Comparison of ENCODE assay signal across 3 cellular contexts in the genomic region with DNA sequence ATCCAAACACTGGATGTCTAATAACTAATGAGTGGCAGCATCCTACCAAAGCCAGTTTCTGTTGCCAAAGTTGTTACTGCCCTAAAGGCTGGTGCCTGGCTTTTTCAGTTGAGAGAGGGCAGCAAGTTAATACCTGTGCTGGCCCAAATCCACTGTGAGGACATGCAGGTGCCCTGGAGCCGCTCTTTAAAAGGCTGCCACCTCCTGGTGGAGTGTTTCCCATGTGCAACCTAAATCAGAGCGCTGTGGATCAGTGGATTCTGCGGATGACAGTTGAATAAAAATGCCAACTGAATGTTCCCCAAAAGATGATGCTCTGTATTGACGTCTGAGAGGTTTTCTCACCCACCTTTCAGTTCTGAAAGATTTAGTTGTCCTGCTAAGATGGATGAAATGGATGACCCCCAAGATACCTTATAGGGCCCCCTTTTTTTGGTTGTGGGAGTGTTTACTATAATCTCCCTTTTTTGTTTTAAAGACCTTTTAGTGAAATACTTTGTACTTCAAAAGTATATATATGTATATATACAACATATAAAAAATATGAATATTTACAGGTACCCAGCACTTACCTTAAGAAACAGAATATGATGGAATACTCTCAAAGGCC.
TF ChIP-seq lines count a peak whose summit lies in the region.

No MANE protein-coding gene starts in this region.

TF ChIP-seq in SK-N-SH, 30 proteins besides CTCF, POLR2A, EP300 and RAD21:
- TF ChIP-seq SMC3 (IDR thresholded peaks at IDR 0.05; ENCODE audit: low read depth, low read length) (peak; percentile 40), TCF12 (IDR thresholded peaks at IDR 0.05) (no peak)

TF ChIP-seq in SK-N-SH treated with all-trans-retinoic acid at 6 μM for 48 hours, 23 proteins besides CTCF, POLR2A, EP300 and RAD21:
- TF ChIP-seq ZFP30 (CRISPR knock-in tag; IDR thresholded peaks at IDR 0.05) (no peak), GLIS3 (CRISPR knock-in tag; IDR thresholded peaks at IDR 0.05) (no peak), OSR1 (CRISPR knock-in tag; IDR thresholded peaks at IDR 0.05) (no peak), ZNF8 (CRISPR knock-in tag; IDR thresholded peaks at IDR 0.05) (no peak), SNAI2 (CRISPR knock-in tag; IDR thresholded peaks at IDR 0.05) (no peak), ESRRG (CRISPR knock-in tag; IDR thresholded peaks at IDR 0.05) (no peak), ISL1 (CRISPR knock-in tag; IDR thresholded peaks at IDR 0.05) (no peak), ZNF70 (CRISPR knock-in tag; IDR thresholded peaks at IDR 0.05) (no peak), ZFP3 (CRISPR knock-in tag; IDR thresholded peaks at IDR 0.05) (no peak), ZC3H10 (CRISPR knock-in tag; IDR thresholded peaks at IDR 0.05) (no peak), TCF4 (CRISPR knock-in tag; IDR thresholded peaks at IDR 0.05; ENCODE audit: borderline replicate concordance) (no peak)
- TF ChIP-seq, protein P1, sequence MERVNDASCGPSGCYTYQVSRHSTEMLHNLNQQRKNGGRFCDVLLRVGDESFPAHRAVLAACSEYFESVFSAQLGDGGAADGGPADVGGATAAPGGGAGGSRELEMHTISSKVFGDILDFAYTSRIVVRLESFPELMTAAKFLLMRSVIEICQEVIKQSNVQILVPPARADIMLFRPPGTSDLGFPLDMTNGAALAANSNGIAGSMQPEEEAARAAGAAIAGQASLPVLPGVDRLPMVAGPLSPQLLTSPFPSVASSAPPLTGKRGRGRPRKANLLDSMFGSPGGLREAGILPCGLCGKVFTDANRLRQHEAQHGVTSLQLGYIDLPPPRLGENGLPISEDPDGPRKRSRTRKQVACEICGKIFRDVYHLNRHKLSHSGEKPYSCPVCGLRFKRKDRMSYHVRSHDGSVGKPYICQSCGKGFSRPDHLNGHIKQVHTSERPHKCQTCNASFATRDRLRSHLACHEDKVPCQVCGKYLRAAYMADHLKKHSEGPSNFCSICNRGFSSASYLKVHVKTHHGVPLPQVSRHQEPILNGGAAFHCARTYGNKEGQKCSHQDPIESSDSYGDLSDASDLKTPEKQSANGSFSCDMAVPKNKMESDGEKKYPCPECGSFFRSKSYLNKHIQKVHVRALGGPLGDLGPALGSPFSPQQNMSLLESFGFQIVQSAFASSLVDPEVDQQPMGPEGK (CRISPR knock-in tag; IDR thresholded peaks at IDR 0.05; ENCODE audit: borderline replicate concordance) = no peak
- TF ChIP-seq, protein P2, sequence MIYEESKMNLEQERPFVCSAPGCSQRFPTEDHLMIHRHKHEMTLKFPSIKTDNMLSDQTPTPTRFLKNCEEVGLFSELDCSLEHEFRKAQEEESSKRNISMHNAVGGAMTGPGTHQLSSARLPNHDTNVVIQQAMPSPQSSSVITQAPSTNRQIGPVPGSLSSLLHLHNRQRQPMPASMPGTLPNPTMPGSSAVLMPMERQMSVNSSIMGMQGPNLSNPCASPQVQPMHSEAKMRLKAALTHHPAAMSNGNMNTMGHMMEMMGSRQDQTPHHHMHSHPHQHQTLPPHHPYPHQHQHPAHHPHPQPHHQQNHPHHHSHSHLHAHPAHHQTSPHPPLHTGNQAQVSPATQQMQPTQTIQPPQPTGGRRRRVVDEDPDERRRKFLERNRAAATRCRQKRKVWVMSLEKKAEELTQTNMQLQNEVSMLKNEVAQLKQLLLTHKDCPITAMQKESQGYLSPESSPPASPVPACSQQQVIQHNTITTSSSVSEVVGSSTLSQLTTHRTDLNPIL (CRISPR knock-in tag; IDR thresholded peaks at IDR 0.05; ENCODE audit: low read depth) = no peak
- TF ChIP-seq, protein P3, sequence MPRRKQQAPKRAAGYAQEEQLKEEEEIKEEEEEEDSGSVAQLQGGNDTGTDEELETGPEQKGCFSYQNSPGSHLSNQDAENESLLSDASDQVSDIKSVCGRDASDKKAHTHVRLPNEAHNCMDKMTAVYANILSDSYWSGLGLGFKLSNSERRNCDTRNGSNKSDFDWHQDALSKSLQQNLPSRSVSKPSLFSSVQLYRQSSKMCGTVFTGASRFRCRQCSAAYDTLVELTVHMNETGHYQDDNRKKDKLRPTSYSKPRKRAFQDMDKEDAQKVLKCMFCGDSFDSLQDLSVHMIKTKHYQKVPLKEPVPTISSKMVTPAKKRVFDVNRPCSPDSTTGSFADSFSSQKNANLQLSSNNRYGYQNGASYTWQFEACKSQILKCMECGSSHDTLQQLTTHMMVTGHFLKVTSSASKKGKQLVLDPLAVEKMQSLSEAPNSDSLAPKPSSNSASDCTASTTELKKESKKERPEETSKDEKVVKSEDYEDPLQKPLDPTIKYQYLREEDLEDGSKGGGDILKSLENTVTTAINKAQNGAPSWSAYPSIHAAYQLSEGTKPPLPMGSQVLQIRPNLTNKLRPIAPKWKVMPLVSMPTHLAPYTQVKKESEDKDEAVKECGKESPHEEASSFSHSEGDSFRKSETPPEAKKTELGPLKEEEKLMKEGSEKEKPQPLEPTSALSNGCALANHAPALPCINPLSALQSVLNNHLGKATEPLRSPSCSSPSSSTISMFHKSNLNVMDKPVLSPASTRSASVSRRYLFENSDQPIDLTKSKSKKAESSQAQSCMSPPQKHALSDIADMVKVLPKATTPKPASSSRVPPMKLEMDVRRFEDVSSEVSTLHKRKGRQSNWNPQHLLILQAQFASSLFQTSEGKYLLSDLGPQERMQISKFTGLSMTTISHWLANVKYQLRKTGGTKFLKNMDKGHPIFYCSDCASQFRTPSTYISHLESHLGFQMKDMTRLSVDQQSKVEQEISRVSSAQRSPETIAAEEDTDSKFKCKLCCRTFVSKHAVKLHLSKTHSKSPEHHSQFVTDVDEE (CRISPR knock-in tag; IDR thresholded peaks at IDR 0.05) = no peak
- TF ChIP-seq, protein P4, sequence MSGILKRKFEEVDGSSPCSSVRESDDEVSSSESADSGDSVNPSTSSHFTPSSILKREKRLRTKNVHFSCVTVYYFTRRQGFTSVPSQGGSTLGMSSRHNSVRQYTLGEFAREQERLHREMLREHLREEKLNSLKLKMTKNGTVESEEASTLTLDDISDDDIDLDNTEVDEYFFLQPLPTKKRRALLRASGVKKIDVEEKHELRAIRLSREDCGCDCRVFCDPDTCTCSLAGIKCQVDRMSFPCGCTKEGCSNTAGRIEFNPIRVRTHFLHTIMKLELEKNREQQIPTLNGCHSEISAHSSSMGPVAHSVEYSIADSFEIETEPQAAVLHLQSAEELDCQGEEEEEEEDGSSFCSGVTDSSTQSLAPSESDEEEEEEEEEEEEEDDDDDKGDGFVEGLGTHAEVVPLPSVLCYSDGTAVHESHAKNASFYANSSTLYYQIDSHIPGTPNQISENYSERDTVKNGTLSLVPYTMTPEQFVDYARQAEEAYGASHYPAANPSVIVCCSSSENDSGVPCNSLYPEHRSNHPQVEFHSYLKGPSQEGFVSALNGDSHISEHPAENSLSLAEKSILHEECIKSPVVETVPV (CRISPR knock-in tag; IDR thresholded peaks at IDR 0.05) = no peak
- TF ChIP-seq, protein P5, sequence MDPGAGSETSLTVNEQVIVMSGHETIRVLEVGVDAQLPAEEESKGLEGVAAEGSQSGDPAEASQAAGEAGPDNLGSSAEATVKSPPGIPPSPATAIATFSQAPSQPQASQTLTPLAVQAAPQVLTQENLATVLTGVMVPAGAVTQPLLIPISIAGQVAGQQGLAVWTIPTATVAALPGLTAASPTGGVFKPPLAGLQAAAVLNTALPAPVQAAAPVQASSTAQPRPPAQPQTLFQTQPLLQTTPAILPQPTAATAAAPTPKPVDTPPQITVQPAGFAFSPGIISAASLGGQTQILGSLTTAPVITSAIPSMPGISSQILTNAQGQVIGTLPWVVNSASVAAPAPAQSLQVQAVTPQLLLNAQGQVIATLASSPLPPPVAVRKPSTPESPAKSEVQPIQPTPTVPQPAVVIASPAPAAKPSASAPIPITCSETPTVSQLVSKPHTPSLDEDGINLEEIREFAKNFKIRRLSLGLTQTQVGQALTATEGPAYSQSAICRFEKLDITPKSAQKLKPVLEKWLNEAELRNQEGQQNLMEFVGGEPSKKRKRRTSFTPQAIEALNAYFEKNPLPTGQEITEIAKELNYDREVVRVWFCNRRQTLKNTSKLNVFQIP (CRISPR knock-in tag; IDR thresholded peaks at IDR 0.05; ENCODE audit: borderline replicate concordance, low read depth) = no peak

TF ChIP-seq in H1, 55 proteins besides CTCF, POLR2A, EP300 and RAD21:
- no peak for TF ChIP-seq BRCA1 (IDR thresholded peaks at IDR 0.05; ENCODE audit: low read depth, low read length)
- TF ChIP-seq GABPA (IDR thresholded peaks at IDR 0.05; ENCODE audit: borderline replicate concordance, insufficient read depth, low read length) = peak; percentile 17; the same call in 1 of the 2 replicates
- TF ChIP-seq CHD2 (IDR thresholded peaks at IDR 0.05; ENCODE audit: low read length) = no peak
